Comparison of ENCODE assay signal across 31 cellular contexts in the genomic region with DNA sequence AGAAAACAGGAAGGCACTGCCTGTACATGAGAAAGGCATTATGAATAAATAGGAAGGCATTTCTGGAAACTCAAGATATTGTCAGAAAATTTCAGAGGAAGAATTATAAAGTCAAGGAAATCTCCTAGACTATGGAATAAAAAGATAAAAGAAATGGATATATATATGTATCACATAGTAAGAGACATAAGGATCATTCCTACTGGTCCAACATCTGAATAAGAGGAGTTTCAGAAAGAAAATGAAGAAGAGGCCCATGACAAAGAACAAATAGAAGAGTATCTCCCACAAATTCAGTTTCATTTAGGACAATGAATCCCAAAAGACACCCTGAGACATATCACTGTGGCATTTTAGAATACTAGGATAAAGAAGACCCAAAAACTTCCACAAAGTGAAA.
DNase-seq lines count a peak whose midpoint lies in the region; ATAC-seq and TF ChIP-seq lines count a peak whose summit lies in the region.
"Had no signal": no experiment of that assay in that cellular context is flagged by ENCODE, and none has a peak within 500 bp of the region (broad histone marks: within the 10 kb centered on the region; RNA-seq: fewer than 3 reads in every experiment).

No MANE protein-coding gene starts in this region.

- no peaks in the 10 kb centered on the region for H3K27me3 ChIP-seq in Karpas-422 (ENCODE audit: low read length)
- H3K27me3 ChIP-seq: BE2C; BLaER1; BLaER1 treated with 17β-estradiol and CSF1 and Interleukin-3, amounts not matched to agents 10 nM and 100 nM had no signal

- H3K4me3 ChIP-seq in HEK293 (ENCODE audit: low read depth, low read length): no peak overlapping the region
- H3K4me3 ChIP-seq in Karpas-422 (ENCODE audit: low read length): no peak overlapping the region
- H3K4me3 ChIP-seq: A549, BLaER1 had no signal

- ATAC-seq in stimulated activated naive B cell treated with anti-CD40 and anti-IgM and Interleukin-4, amounts not matched to agents 10 μg/mL and 1 μg/mL and 100 μg/mL, for 72 hours (replicated peaks): no peak
- ATAC-seq: A549; CD8-positive, alpha-beta T cell had no signal

- peaks cover 28 to 46% of the 10 kb centered on the region in 2 donors for H3K4me1 Mint-ChIP-seq in stimulated activated naive B cell treated with anti-CD40 and anti-IgM and Interleukin-4, amounts not matched to agents 10 μg/mL and 1 μg/mL and 100 μg/mL, for 72 hours

- H3K36me3 ChIP-seq in HEK293 (ENCODE audit: control insufficient read depth in 2 of 2, insufficient read depth in 1 of 2, low read length in 2 of 2) (no peaks in the 10 kb centered on the region), Karpas-422 (ENCODE audit: insufficient read depth, low read length) (no peaks in the 10 kb centered on the region)
- H3K36me3 ChIP-seq: BE2C had no signal

- CTCF ChIA-PET in HEK293 (lab: Yijun Ruan, JAX): no interaction called here

- H3K9me3 ChIP-seq in HEK293 (ENCODE audit: control insufficient read depth, insufficient read depth, low read depth, low read length) (no peaks in the 10 kb centered on the region; the same call in 1 of the 2 replicates), Karpas-422 (ENCODE audit: low read length) (no peaks in the 10 kb centered on the region)

- no peak overlapping the region for H3K9ac ChIP-seq in Karpas-422 (ENCODE audit: low read length)
- H3K9ac ChIP-seq: BLaER1; BLaER1 treated with 17β-estradiol and CSF1 and Interleukin-3, amounts not matched to agents 10 nM and 100 nM had no signal

- no peaks in the 10 kb centered on the region for H3K4me1 ChIP-seq in HEK293 (ENCODE audit: control insufficient read depth, insufficient read depth, low read length)
- H3K4me1 ChIP-seq in Karpas-422 (ENCODE audit: low read length): peaks cover 45% of the 10 kb centered on the region
- H3K4me1 ChIP-seq: A549, Caco-2 had no signal

- peaks cover 22 to 26% of the 10 kb centered on the region in 2 donors for H3K36me3 Mint-ChIP-seq in stimulated activated naive B cell treated with anti-CD40 and anti-IgM and Interleukin-4, amounts not matched to agents 10 μg/mL and 1 μg/mL and 100 μg/mL, for 72 hours

- H3K4me2 ChIP-seq in Karpas-422 (ENCODE audit: low read depth, low read length, poor library complexity, severe bottlenecking): no peak overlapping the region
- H3K4me2 ChIP-seq: A549 had no signal

- no peak for DNase-seq in Karpas-422
- no peak for DNase-seq in stimulated activated CD4-positive, alpha-beta T cell treated with anti-CD3 and anti-CD28 coated beads, Interleukin-4, amount 100 ng/mL, for 1 hour
- DNase-seq in stimulated activated naive B cell treated with anti-CD40 and anti-IgM and Interleukin-4, amounts not matched to agents 10 μg/mL and 1 μg/mL and 100 μg/mL, for 72 hours: no peak
- DNase-seq: 8988T; ACHN; AML-193; BE2C; C1 segment of cervical spinal cord; Caco-2; Calu3; CD4-positive, alpha-beta memory T cell; CD4-positive, alpha-beta T cell; CD4-positive, CD25-positive, alpha-beta regulatory T cell; CD8-positive, alpha-beta memory T cell; CD8-positive, alpha-beta T cell; COR-L47; DMS 273 treated with DMSO at 0.1 percent for 48 hours; DMS153; DMS53; DMS79; DMS79 treated with DMSO at 0.1 percent for 48 hours; DND-41; EL had no signal

- peaks cover 70% of the 10 kb centered on the region for H3K79me2 ChIP-seq in Karpas-422 (ENCODE audit: low read length)

- H3K27me3 Mint-ChIP-seq in stimulated activated naive B cell treated with anti-CD40 and anti-IgM and Interleukin-4, amounts not matched to agents 10 μg/mL and 1 μg/mL and 100 μg/mL, for 72 hours: no peaks in the 10 kb centered on the region
- H3K27me3 Mint-ChIP-seq: B cell; CD4-positive, alpha-beta T cell; CD8-positive, alpha-beta memory T cell had no signal

- H4K20me1 ChIP-seq in Karpas-422 (ENCODE audit: insufficient read depth, low read depth, low read length): no peaks in the 10 kb centered on the region

- H2AFZ ChIP-seq in Karpas-422 (ENCODE audit: low read length): no peak overlapping the region

- no peaks in the 10 kb centered on the region for H3K9me2 ChIP-seq in Karpas-422 (replicated peaks; ENCODE audit: insufficient read depth, low read length)

- POLR2A ChIA-PET in HEK293 (lab: Yijun Ruan, JAX): no interaction called here

- no peak overlapping the region for H3K4me3 Mint-ChIP-seq in stimulated activated naive B cell treated with anti-CD40 and anti-IgM and Interleukin-4, amounts not matched to agents 10 μg/mL and 1 μg/mL and 100 μg/mL, for 72 hours
- H3K4me3 Mint-ChIP-seq: B cell; CD14-positive monocyte; CD4-positive, alpha-beta memory T cell; CD4-positive, alpha-beta T cell; CD4-positive, CD25-positive, alpha-beta regulatory T cell; CD8-positive, alpha-beta memory T cell; CD8-positive, alpha-beta T cell had no signal

- no peak for TF ChIP-seq CTCF in HEK293 (tag by site-specific recombination; IDR thresholded peaks at IDR 0.05)

- H3K27ac ChIP-seq in HEK293 (ENCODE audit: extremely low read depth, low read depth, low read length) (no peak overlapping the region), Karpas-422 (ENCODE audit: low read length) (peak overlapping the region; percentile 99)
- H3K27ac ChIP-seq: 22Rv1; A549; BLaER1; BLaER1 treated with 17β-estradiol and CSF1 and Interleukin-3, amounts not matched to agents 10 nM and 100 nM; C4-2B had no signal

- H3K9me3 Mint-ChIP-seq in stimulated activated naive B cell treated with anti-CD40 and anti-IgM and Interleukin-4, amounts not matched to agents 10 μg/mL and 1 μg/mL and 100 μg/mL, for 72 hours: peaks cover 16 to 17% of the 10 kb centered on the region in 2 donors

- H3K27ac Mint-ChIP-seq in stimulated activated naive B cell treated with anti-CD40 and anti-IgM and Interleukin-4, amounts not matched to agents 10 μg/mL and 1 μg/mL and 100 μg/mL, for 72 hours: no peak overlapping the region
- H3K27ac Mint-ChIP-seq: B cell; CD4-positive, alpha-beta memory T cell; CD4-positive, alpha-beta T cell; CD8-positive, alpha-beta memory T cell; CD8-positive, alpha-beta T cell had no signal

TF ChIP-seq in HEK293, 187 proteins besides CTCF, POLR2A, EP300 and RAD21:
- TF ChIP-seq ZNF423 (tag by site-specific recombination; IDR thresholded peaks at IDR 0.05) (no peak), ZNF133 (tag by site-specific recombination; IDR thresholded peaks at IDR 0.05) (peak; percentile 91)
